ENCODE assay signal across 1 cellular context in genomic region chr11:12834630-12835029, GRCh38.
TF ChIP-seq lines count a peak whose summit lies in the region.

No MANE protein-coding gene starts in this region.

TF ChIP-seq in WTC11, 78 proteins besides CTCF, POLR2A, EP300 and RAD21 (continued from another document):
- TF ChIP-seq ZNF281 (CRISPR knock-in tag; IDR thresholded peaks at IDR 0.05) (no peak), ETV6 (CRISPR knock-in tag; IDR thresholded peaks at IDR 0.05) (no peak), IRF2 (CRISPR knock-in tag; IDR thresholded peaks at IDR 0.05; ENCODE audit: borderline replicate concordance, low read depth) (no peak), GTF2I (CRISPR knock-in tag; conservative IDR thresholded peaks at IDR 0.05) (no peak), ESRRA (CRISPR knock-in tag; IDR thresholded peaks at IDR 0.05; ENCODE audit: borderline replicate concordance) (no peak), ZNF532 (CRISPR knock-in tag; IDR thresholded peaks at IDR 0.05; ENCODE audit: borderline replicate concordance) (no peak), AFF4 (CRISPR knock-in tag; IDR thresholded peaks at IDR 0.05; ENCODE audit: borderline replicate concordance) (no peak)
